ENCODE assay signal across 4 cellular contexts in genomic region chr12:75275702-75276101, GRCh38. TPM values are rescaled to one million over a fixed set of nuclear protein-coding genes. Genes with fewer than 3 reads are reported as not detected.
"Had no signal": no experiment of that assay in that cellular context is flagged by ENCODE, and none has a peak within 500 bp of the region (broad histone marks: within the 10 kb centered on the region; RNA-seq: fewer than 3 reads in every experiment).

No MANE protein-coding gene starts in this region.

- H3K4me3 ChIP-seq: GM12878 had no signal

- ATAC-seq: GM12878 had no signal

- DNase-seq: GDM1, GF-D8 had no signal

RNA-seq across cellular contexts. Expression of gene GLIPR1L1, which starts 58.8 kb away (rescaled TPM):
- total RNA-seq: G401, GM12878 had no signal
